Comparison of ENCODE assay signal across 33 cellular contexts in the genomic region with DNA sequence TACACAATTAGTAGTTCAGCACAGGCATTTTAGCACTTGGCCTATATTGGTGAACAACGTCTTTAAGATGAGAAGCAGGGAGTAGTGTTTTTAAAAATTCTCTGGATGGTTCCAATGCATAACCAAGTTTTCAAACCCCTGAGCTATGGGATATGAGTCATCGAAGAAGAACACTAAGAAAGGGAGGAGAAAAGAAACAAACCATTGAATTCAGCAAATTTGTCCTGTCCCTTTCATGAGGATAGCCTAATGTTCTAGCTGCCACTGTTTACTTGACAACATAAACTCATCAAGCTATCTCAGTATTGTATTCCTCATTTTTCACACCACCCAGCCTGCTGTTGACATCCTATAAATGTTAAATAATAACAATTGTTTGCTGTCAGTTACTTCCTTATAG.
DNase-seq lines count a peak whose midpoint lies in the region; ATAC-seq, FAIRE-seq and TF ChIP-seq lines count a peak whose summit lies in the region.
"Had no signal": no experiment of that assay in that cellular context is flagged by ENCODE, and none has a peak within 500 bp of the region (broad histone marks: within the 10 kb centered on the region; RNA-seq: fewer than 3 reads in every experiment).

No MANE protein-coding gene starts in this region.

- no peaks in the 10 kb centered on the region for H3K27me3 ChIP-seq in adipocyte (replicated peaks; ENCODE audit: control insufficient read depth, insufficient read depth, low read length)
- H3K27me3 ChIP-seq in Caco-2 (replicated peaks; ENCODE audit: control insufficient read depth, insufficient read depth, low read length) = no peaks in the 10 kb centered on the region; the same call in 1 of the 2 replicates
- no peaks in the 10 kb centered on the region for H3K27me3 ChIP-seq in tibial nerve
- H3K27me3 ChIP-seq: dorsolateral prefrontal cortex, esophagus squamous epithelium, SJCRH30, upper lobe of right lung had no signal

- H3K4me3 ChIP-seq in adipocyte (ENCODE audit: low read length) (no peak overlapping the region), fibroblast of villous mesenchyme (ENCODE audit: low read depth, low read length) (no peak overlapping the region), Caco-2 (ENCODE audit: low read depth, low read length) (no peak overlapping the region), tibial nerve (no peak overlapping the region)
- H3K4me3 ChIP-seq: dorsolateral prefrontal cortex, esophagus squamous epithelium, SJCRH30, upper lobe of right lung had no signal

- H3K4me3 Mint-ChIP-seq in Caco-2 (ENCODE audit: unreplicated experiment) = no peak overlapping the region
- H3K4me3 Mint-ChIP-seq: activated naive CD8-positive, alpha-beta T cell treated with anti-CD3 and anti-CD28 coated beads, Interleukin-2, amount 10 ng/mL, durations not matched to agents 7 days and 5 days; activated T-cell treated with anti-CD3 and anti-CD28 coated beads, Interleukin-2, amount 50 U/mL, for 24 hours; CD4-positive, CD25-positive, alpha-beta regulatory T cell; nephron progenitor cell; stimulated activated memory B cell treated with anti-CD40 and anti-IgM and Interleukin-4, amounts not matched to agents 10 μg/mL and 1 μg/mL and 100 μg/mL, for 72 hours; T-cell had no signal

- H3K27me3 Mint-ChIP-seq in Caco-2 (ENCODE audit: insufficient read depth, unreplicated experiment) = peaks cover 6% of the 10 kb centered on the region
- H3K27me3 Mint-ChIP-seq: activated naive CD8-positive, alpha-beta T cell treated with anti-CD3 and anti-CD28 coated beads, Interleukin-2, amount 10 ng/mL, durations not matched to agents 7 days and 5 days; activated T-cell treated with anti-CD3 and anti-CD28 coated beads, Interleukin-2, amount 50 U/mL, for 24 hours; CD4-positive, CD25-positive, alpha-beta regulatory T cell; stimulated activated memory B cell treated with anti-CD40 and anti-IgM and Interleukin-4, amounts not matched to agents 10 μg/mL and 1 μg/mL and 100 μg/mL, for 72 hours had no signal

- WGBS in tibial nerve, 2 donors = 50 to 56% methylated on average over 2 of the region's 2 CpGs

- H3K36me3 ChIP-seq in adipocyte (ENCODE audit: control insufficient read depth, insufficient read depth, low read length, severe bottlenecking) (no peaks in the 10 kb centered on the region), Caco-2 (ENCODE audit: control insufficient read depth, insufficient read depth, low read length) (no peaks in the 10 kb centered on the region), tibial nerve (no peaks in the 10 kb centered on the region)
- H3K36me3 ChIP-seq: esophagus squamous epithelium, SJCRH30, upper lobe of right lung had no signal

- H3K27ac Mint-ChIP-seq in Caco-2 (ENCODE audit: unreplicated experiment) = no peak overlapping the region
- H3K27ac Mint-ChIP-seq: activated naive CD8-positive, alpha-beta T cell treated with anti-CD3 and anti-CD28 coated beads, Interleukin-2, amount 10 ng/mL, durations not matched to agents 7 days and 5 days; activated T-cell treated with anti-CD3 and anti-CD28 coated beads, Interleukin-2, amount 50 U/mL, for 24 hours; CD4-positive, CD25-positive, alpha-beta regulatory T cell; nephron progenitor cell; stimulated activated memory B cell treated with anti-CD40 and anti-IgM and Interleukin-4, amounts not matched to agents 10 μg/mL and 1 μg/mL and 100 μg/mL, for 72 hours; T-cell had no signal

- CTCF ChIA-PET in Caco-2 (lab: Charles Lee) = interaction anchor here (0.9 kb wide), 1 partner anchor 158 kb away, joined by 3 read pairs; a partner anchor contains a TSS

- intact Hi-C loops in Caco-2 (cut with micrococcal nuclease; ENCODE audit: unreplicated experiment) = no loop called here

- TF ChIP-seq EP300 in tibial nerve (IDR thresholded peaks at IDR 0.05) = no peak

- H3K9me3 ChIP-seq in adipocyte (ENCODE audit: control insufficient read depth, low read length) = peaks cover under 1% of the 10 kb centered on the region
- no peaks in the 10 kb centered on the region for H3K9me3 ChIP-seq in Caco-2
- H3K9me3 ChIP-seq in tibial nerve = peaks cover 0 to 5% (median 1%) of the 10 kb centered on the region in 4 donors
- H3K9me3 ChIP-seq: esophagus squamous epithelium, SJCRH30, upper lobe of right lung had no signal

- FAIRE-seq in H54 (lab: Jason Lieb, UNC) = peak; percentile 23
- FAIRE-seq: D721Med, GM19239 had no signal

- no peak for ATAC-seq in HG02840 (IDR thresholded peaks at IDR 0.05; ENCODE audit: low FRiP score, unreplicated experiment)
- ATAC-seq: left colon; stimulated activated memory B cell treated with anti-CD40 and anti-IgM and Interleukin-4, amounts not matched to agents 10 μg/mL and 1 μg/mL and 100 μg/mL, for 72 hours; T-cell; upper lobe of right lung had no signal

- no peaks in the 10 kb centered on the region for H3K36me3 Mint-ChIP-seq in Caco-2 (ENCODE audit: insufficient read depth, unreplicated experiment)
- H3K36me3 Mint-ChIP-seq: activated naive CD8-positive, alpha-beta T cell treated with anti-CD3 and anti-CD28 coated beads, Interleukin-2, amount 10 ng/mL, durations not matched to agents 7 days and 5 days; CD4-positive, CD25-positive, alpha-beta regulatory T cell; stimulated activated memory B cell treated with anti-CD40 and anti-IgM and Interleukin-4, amounts not matched to agents 10 μg/mL and 1 μg/mL and 100 μg/mL, for 72 hours; T-cell had no signal

- peak; percentile 4 for DNase-seq in A172 (ENCODE audit: low spot score)
- no peak for DNase-seq in H54 (ENCODE audit: insufficient read length, low spot score)
- DNase-seq in adipocyte (ENCODE audit: low read depth) = peak; percentile 56
- DNase-seq in fibroblast of villous mesenchyme (ENCODE audit: low read depth) = peak; percentile 19
- DNase-seq in Caco-2 = no peak
- DNase-seq in RKO (ENCODE audit: low spot score) = no peak
- no peak for DNase-seq in tibial nerve (ENCODE audit: low spot score in 2 of 2)
- DNase-seq: 8988T; activated CD4-positive, CD25-positive, alpha-beta regulatory T cell; activated gamma-delta T cell treated with Interleukin-2 at 50 U/mL for 16 hours; activated naive CD8-positive, alpha-beta T cell treated with anti-CD3 and anti-CD28 coated beads, Interleukin-2, amount 10 ng/mL, durations not matched to agents 7 days and 5 days; activated T-cell treated with anti-CD3 and anti-CD28 coated beads, Interleukin-2, amount 50 U/mL, for 24 hours; AML-193; CD4-positive, CD25-positive, alpha-beta regulatory T cell; cerebellar nuclear complex; dorsolateral prefrontal cortex; esophagus squamous epithelium; H7; hypothalamus; left colon; NCI-H1092 treated with DMSO at 0.1 percent for 48 hours; NCI-H187; NCI-H510A; nephron progenitor cell; RPMI8226; SJCRH30; substantia nigra; T-cell; upper lobe of right lung had no signal

- no peaks in the 10 kb centered on the region for H3K9me3 Mint-ChIP-seq in Caco-2 (ENCODE audit: unreplicated experiment)
- H3K9me3 Mint-ChIP-seq: activated naive CD8-positive, alpha-beta T cell treated with anti-CD3 and anti-CD28 coated beads, Interleukin-2, amount 10 ng/mL, durations not matched to agents 7 days and 5 days had no signal

- no peak overlapping the region for H3K9ac ChIP-seq in adipocyte (ENCODE audit: low read length)

- POLR2A ChIA-PET in Caco-2 (lab: Charles Lee) = no interaction called here

- peaks cover 16% of the 10 kb centered on the region for H3K4me1 ChIP-seq in adipocyte (ENCODE audit: control insufficient read depth, insufficient read depth, low read length)
- no peaks in the 10 kb centered on the region for H3K4me1 ChIP-seq in Caco-2
- peaks cover 0 to 10% (median 0%) of the 10 kb centered on the region in 4 donors for H3K4me1 ChIP-seq in tibial nerve
- H3K4me1 ChIP-seq: esophagus squamous epithelium, SJCRH30, upper lobe of right lung had no signal

- no peak for TF ChIP-seq CTCF in fibroblast of villous mesenchyme (IDR thresholded peaks at IDR 0.05; ENCODE audit: insufficient read depth, low read depth, low read length)
- TF ChIP-seq CTCF in Caco-2 (IDR thresholded peaks at IDR 0.05; ENCODE audit: insufficient read depth in 1 of 2, low read depth in 1 of 2, low read length in 1 of 2, severe bottlenecking in 1 of 2, unreplicated experiment in 1 of 2) = no peak
- no peak for TF ChIP-seq CTCF in tibial nerve (IDR thresholded peaks at IDR 0.05)

- TF ChIP-seq POLR2A in H54 (IDR thresholded peaks at IDR 0.05; ENCODE audit: low read depth, low read length) (no peak), tibial nerve (IDR thresholded peaks at IDR 0.05) (no peak)

- BruUV-seq in Caco-2 (replicated peaks; lab: Mats Ljungman, UMichigan) = no TSS peak

- H3K27ac ChIP-seq in tibial nerve = no peak overlapping the region
- H3K27ac ChIP-seq: esophagus squamous epithelium, SJCRH30, upper lobe of right lung had no signal

- H3K4me1 Mint-ChIP-seq in Caco-2 (ENCODE audit: low read depth, unreplicated experiment) = no peaks in the 10 kb centered on the region
- H3K4me1 Mint-ChIP-seq: activated naive CD8-positive, alpha-beta T cell treated with anti-CD3 and anti-CD28 coated beads, Interleukin-2, amount 10 ng/mL, durations not matched to agents 7 days and 5 days; CD4-positive, CD25-positive, alpha-beta regulatory T cell; nephron progenitor cell; stimulated activated memory B cell treated with anti-CD40 and anti-IgM and Interleukin-4, amounts not matched to agents 10 μg/mL and 1 μg/mL and 100 μg/mL, for 72 hours; T-cell had no signal

Comparison
In these comparisons a context has a peak if more than half of its experiments do, and no peak if none do; other contexts are left out.
1. DNase-seq: peak in A172 (single experiment), adipocyte (single experiment) and fibroblast of villous mesenchyme (single experiment); none in H54 (single experiment), Caco-2 (0 of 2), RKO (single experiment) and tibial nerve (0 of 2).